In genomic region chr12:116638376-116638775, GRCh38 we compare ENCODE assay signal across 22 cellular contexts.
"Had no signal": no experiment of that assay in that cellular context is flagged by ENCODE, and none has a peak within 500 bp of the region (broad histone marks: within the 10 kb centered on the region; RNA-seq: fewer than 3 reads in every experiment).

No MANE protein-coding gene starts in this region.

- H3K36me3 ChIP-seq: SJCRH30 had no signal

- H3K4me1 ChIP-seq: SJCRH30 had no signal

- H3K4me3 ChIP-seq: SJCRH30 had no signal

- DNase-seq: IMR-90, Kasumi-1, MM.1S, NCI-H1105, NCI-H1417, NCI-H1436 treated with DMSO at 0.1 percent for 48 hours, NCI-H1694, NCI-H187 treated with DMSO at 0.1 percent for 48 hours, NCI-H2029 treated with DMSO at 0.1 percent for 48 hours, NCI-H2171 treated with DMSO at 0.1 percent for 48 hours, NCI-H345, NCI-H446 treated with DMSO at 0.1 percent for 48 hours, NCI-H510A treated with DMSO at 0.1 percent for 48 hours, NCI-H526, RPMI8226, SHP77, SJCRH30, T-helper 1 cell, T-helper 17 cell had no signal

- H3K4me2 ChIP-seq: KMS-11 had no signal

- H3K9ac ChIP-seq: KMS-11 had no signal

- H3K9me3 ChIP-seq: SJCRH30 had no signal

- ATAC-seq: SK-N-SH treated with all-trans-retinoic acid at 6 μM for 48 hours, T-helper 17 cell had no signal

- H3K27me3 ChIP-seq: SJCRH30 had no signal

- H3K27ac ChIP-seq: KMS-11, SJCRH30 had no signal

- FAIRE-seq: RCC 7860 had no signal
